ENCODE assay signal across 9 cellular contexts in genomic region chr5:21810737-21811316, GRCh38.
DNase-seq lines count a peak whose midpoint lies in the region; ATAC-seq, FAIRE-seq and TF ChIP-seq lines count a peak whose summit lies in the region.
"Had no signal": no experiment of that assay in that cellular context is flagged by ENCODE, and none has a peak within 500 bp of the region (broad histone marks: within the 10 kb centered on the region; RNA-seq: fewer than 3 reads in every experiment).

No MANE protein-coding gene starts in this region.

- ATAC-seq in HG02840 (IDR thresholded peaks at IDR 0.05; ENCODE audit: low FRiP score, unreplicated experiment) = no peak
- no peak for ATAC-seq in HG03342 (IDR thresholded peaks at IDR 0.05; ENCODE audit: unreplicated experiment)
- ATAC-seq: activated CD4-positive, CD25-positive, alpha-beta regulatory T cell treated with anti-CD3 and anti-CD28 coated beads, Interleukin-2, amount 50 U/mL, for 24 hours had no signal

- peak; percentile 74 for TF ChIP-seq CTCF in 22Rv1 (IDR thresholded peaks at IDR 0.05)
- TF ChIP-seq CTCF in GM12874 (IDR thresholded peaks at IDR 0.05; ENCODE audit: insufficient read depth, low read depth, low read length) = peak; percentile 9; the same call in 1 of the 2 replicates
- TF ChIP-seq CTCF in esophagus squamous epithelium (IDR thresholded peaks at IDR 0.05) = peak in 4 of 6 experiments; percentile 14 to 52 (median 34)

- H3K36me3 ChIP-seq in esophagus squamous epithelium = no peaks in the 10 kb centered on the region

- peaks cover 0 to 24% (median 0%) of the 10 kb centered on the region in 3 donors for H3K4me1 ChIP-seq in esophagus squamous epithelium

- H3K27ac ChIP-seq in 22Rv1 = no peak overlapping the region
- H3K27ac ChIP-seq in esophagus squamous epithelium = no peak overlapping the region

- FAIRE-seq in GM19239 (lab: Jason Lieb, UNC) = no peak

- no peak overlapping the region for H3K4me3 ChIP-seq in esophagus squamous epithelium

- no peaks in the 10 kb centered on the region for H3K9me3 ChIP-seq in esophagus squamous epithelium

- H3K27me3 ChIP-seq in esophagus squamous epithelium = no peaks in the 10 kb centered on the region

- TF ChIP-seq POLR2A in esophagus squamous epithelium (IDR thresholded peaks at IDR 0.05) = no peak

- peak; percentile 8 for DNase-seq in NCI-H526 treated with DMSO at 0.1 percent for 48 hours (lab: John Stamatoyannopoulos, UW)
- no peak for DNase-seq in esophagus squamous epithelium (lab: John Stamatoyannopoulos, UW)
- no peak for DNase-seq in GM19239 (ENCODE audit: insufficient read length, low spot score)
- no peak for DNase-seq in activated naive CD4-positive, alpha-beta T cell (lab: John Stamatoyannopoulos, UW)

- WGBS in esophagus squamous epithelium, 2 donors = 15 to 16% methylated on average over 5 of the region's 5 CpGs

- intact Hi-C loops in esophagus squamous epithelium (cut with DNase I) = no loop called here

Comparison
In these comparisons a context has a peak if more than half of its experiments do, and no peak if none do; other contexts are left out.
1. CTCF ChIP-seq: peak in every context shown above with its lines; median percentile 74 in 22Rv1; 34 in esophagus squamous epithelium; 9 in GM12874.